ENCODE assay signal across 1 cellular context in genomic region chr15:40080847-40081246, GRCh38.
A peak's percentile ranks its signal among the peaks of the same experiment; 100 is the strongest.
TF ChIP-seq lines count a peak whose summit lies in the region.

No MANE protein-coding gene starts in this region.

TF ChIP-seq in K562, 482 proteins besides CTCF, POLR2A, EP300 and RAD21 (continued from another document):
- no peak for TF ChIP-seq GMEB1 (CRISPR knock-in tag; IDR thresholded peaks at IDR 0.05)
- TF ChIP-seq BCL6 (CRISPR knock-in tag; IDR thresholded peaks at IDR 0.05): no peak
- peak; percentile 39 for TF ChIP-seq CCNT2 (IDR thresholded peaks at IDR 0.05; ENCODE audit: borderline replicate concordance, extremely low read depth, insufficient read length, low read depth, low read length)
- TF ChIP-seq ZSCAN32 (CRISPR knock-in tag; IDR thresholded peaks at IDR 0.05): no peak
- peak in 1 of 2 experiments; percentile 87; a peak in 2 of 4 replicates for TF ChIP-seq RCOR1 (IDR thresholded peaks at IDR 0.05; ENCODE audit: borderline replicate concordance in 1 of 2, low read depth in 2 of 2, low read length in 2 of 2)
- no peak for TF ChIP-seq NELFE (IDR thresholded peaks at IDR 0.05; ENCODE audit: insufficient read depth, insufficient read length)
- peak; percentile 38; the same call in 1 of the 2 replicates for TF ChIP-seq ZNF592 (IDR thresholded peaks at IDR 0.05)
- peak; percentile 62 for TF ChIP-seq CXXC5 (CRISPR knock-in tag; IDR thresholded peaks at IDR 0.05)
- 0 out of 2 replicates have a peak, but pooled peaks have one; percentile 16 for TF ChIP-seq BACH1 (tag; IDR thresholded peaks at IDR 0.05)
- no peak for TF ChIP-seq NR0B1 (IDR thresholded peaks at IDR 0.05; ENCODE audit: partially characterized antibody)
- no peak for TF ChIP-seq NKRF (IDR thresholded peaks at IDR 0.05; ENCODE audit: borderline replicate concordance)
- peak; percentile 77 for TF ChIP-seq TAL1 (IDR thresholded peaks at IDR 0.05)
- TF ChIP-seq TCF3 (CRISPR knock-in tag; IDR thresholded peaks at IDR 0.05): peak; percentile 38; the same call in 1 of the 2 replicates
- no peak for TF ChIP-seq NR2C1 (IDR thresholded peaks at IDR 0.05)
- no peak for TF ChIP-seq NR2C1 (tag; IDR thresholded peaks at IDR 0.05)
